8 cellular contexts compared by ENCODE assay signal in genomic region chr3:49017646-49017977, GRCh38.
A peak's percentile ranks its signal among the peaks of the same experiment; 100 is the strongest.
DNase-seq lines count a peak whose midpoint lies in the region; ATAC-seq and TF ChIP-seq lines count a peak whose summit lies in the region.

No MANE protein-coding gene starts in this region.

- H3K4me2 ChIP-seq in BLaER1 treated with 17β-estradiol and CSF1 and Interleukin-3, amounts not matched to agents 10 nM and 100 nM: peak overlapping the region; percentile 96 to 100 (median 99)

- H3K9ac ChIP-seq in BLaER1 treated with 17β-estradiol and CSF1 and Interleukin-3, amounts not matched to agents 10 nM and 100 nM: peak overlapping the region; percentile 98 to 100 (median 99)
- H3K9ac ChIP-seq in muscle layer of colon (ENCODE audit: low read length): peak overlapping the region; percentile 36

- peaks cover 39 to 46% (median 43%) of the 10 kb centered on the region in 11 experiments for H3K36me3 ChIP-seq in BLaER1 treated with 17β-estradiol and CSF1 and Interleukin-3, amounts not matched to agents 10 nM and 100 nM
- H3K36me3 ChIP-seq in brain microvascular endothelial cell (replicated peaks) (peaks cover 35% of the 10 kb centered on the region), muscle layer of colon (ENCODE audit: insufficient read depth, low read length) (peaks cover 23% of the 10 kb centered on the region)

- peak overlapping the region; percentile 74 to 99 (median 92) for H3K4me3 ChIP-seq in BLaER1 treated with 17β-estradiol and CSF1 and Interleukin-3, amounts not matched to agents 10 nM and 100 nM
- H3K4me3 ChIP-seq in brain microvascular endothelial cell (ENCODE audit: low read depth, low read length): peak overlapping the region; percentile 77
- H3K4me3 ChIP-seq in muscle layer of colon (ENCODE audit: low read depth in 1 of 2, low read length in 2 of 2): peak overlapping the region; percentile 68 to 78

- ATAC-seq in HG02759 (IDR thresholded peaks at IDR 0.05; ENCODE audit: unreplicated experiment): no peak

- peaks cover 27 to 56% (median 53%) of the 10 kb centered on the region in 11 experiments for H4K20me1 ChIP-seq in BLaER1 treated with 17β-estradiol and CSF1 and Interleukin-3, amounts not matched to agents 10 nM and 100 nM

- no peaks in the 10 kb centered on the region for H3K27me3 ChIP-seq in BLaER1 treated with 17β-estradiol and CSF1 and Interleukin-3, amounts not matched to agents 10 nM and 100 nM
- H3K27me3 ChIP-seq in brain microvascular endothelial cell (replicated peaks) (no peaks in the 10 kb centered on the region), muscle layer of colon (ENCODE audit: control insufficient read depth in 1 of 2, insufficient read depth in 2 of 2, low read length in 2 of 2) (no peaks in the 10 kb centered on the region)

- peak; percentile 59 for DNase-seq in LoVo (ENCODE audit: low spot score)
- DNase-seq in brain microvascular endothelial cell: no peak
- DNase-seq in iPS-NIHi7 (ENCODE audit: extremely low spot score): no peak
- DNase-seq in D341Med (ENCODE audit: low spot score): no peak
- no peak for DNase-seq in activated CD4-positive, alpha-beta T cell treated with anti-CD3 and anti-CD28 coated beads, Interleukin-2, amount 50 U/mL, for 1 hour

- H3K4me1 ChIP-seq in BLaER1 treated with 17β-estradiol and CSF1 and Interleukin-3, amounts not matched to agents 10 nM and 100 nM: peaks cover 25 to 62% (median 50%) of the 10 kb centered on the region in 10 experiments; a peak in 19 of 20 replicates
- H3K4me1 ChIP-seq in muscle layer of colon (ENCODE audit: insufficient read depth, low read length): peaks cover 18% of the 10 kb centered on the region

- TF ChIP-seq CTCF in brain microvascular endothelial cell (IDR thresholded peaks at IDR 0.05; ENCODE audit: low read depth, low read length, missing control alignments): no peak

- in situ Hi-C loops in brain microvascular endothelial cell (cut with HindIII; ENCODE audit: low pct_ligation_motif_present, low sequenced_read_pairs): no loop called here

- H3K9me3 ChIP-seq in BLaER1 treated with 17β-estradiol and CSF1 and Interleukin-3, amounts not matched to agents 10 nM and 100 nM (replicated peaks in 1 of 11): no peaks in the 10 kb centered on the region
- H3K9me3 ChIP-seq in muscle layer of colon (ENCODE audit: low read length): no peaks in the 10 kb centered on the region

- H3K27ac ChIP-seq in BLaER1 treated with 17β-estradiol and CSF1 and Interleukin-3, amounts not matched to agents 10 nM and 100 nM: peak overlapping the region; percentile 96 to 100 (median 99); a peak in 20 of 22 replicates
- H3K27ac ChIP-seq in brain microvascular endothelial cell (no peak overlapping the region), muscle layer of colon (ENCODE audit: low read depth, low read length) (peak overlapping the region; percentile 62)
